In genomic region chr21:43303240-43304178, GRCh38 we compare ENCODE assay signal across 21 cellular contexts.
DNase-seq lines count a peak whose midpoint lies in the region; ATAC-seq and TF ChIP-seq lines count a peak whose summit lies in the region.
"Had no signal": no experiment of that assay in that cellular context is flagged by ENCODE, and none has a peak within 500 bp of the region (broad histone marks: within the 10 kb centered on the region; RNA-seq: fewer than 3 reads in every experiment).

No MANE protein-coding gene starts in this region.

- H3K9me3 ChIP-seq in Caco-2 (no peaks in the 10 kb centered on the region), heart left ventricle (no peaks in the 10 kb centered on the region), sigmoid colon (no peaks in the 10 kb centered on the region), stomach (no peaks in the 10 kb centered on the region)
- H3K9me3 ChIP-seq: gastroesophageal sphincter had no signal

- H3K4me3 ChIP-seq in Caco-2 (ENCODE audit: low read depth, low read length), result no peak overlapping the region
- no peak overlapping the region for H3K4me3 ChIP-seq in heart left ventricle
- no peak overlapping the region for H3K4me3 ChIP-seq in sigmoid colon
- H3K4me3 ChIP-seq in stomach, result no peak overlapping the region
- H3K4me3 ChIP-seq: dorsolateral prefrontal cortex, gastroesophageal sphincter, GM23338 had no signal

- TF ChIP-seq POLR2A in heart left ventricle (IDR thresholded peaks at IDR 0.05), result no peak
- no peak for TF ChIP-seq POLR2A in sigmoid colon (IDR thresholded peaks at IDR 0.05)
- TF ChIP-seq POLR2A in stomach (IDR thresholded peaks at IDR 0.05), result no peak

- H3K4me1 ChIP-seq in Caco-2 (no peaks in the 10 kb centered on the region), heart left ventricle (peaks cover 0 to 32% (median 3%) of the 10 kb centered on the region in 12 donors), sigmoid colon (no peaks in the 10 kb centered on the region), stomach (peaks cover 0 to 20% (median 11%) of the 10 kb centered on the region in 4 donors)
- H3K4me1 ChIP-seq: gastroesophageal sphincter had no signal

- CTCF ChIA-PET in Caco-2 (lab: Charles Lee), result no interaction called here

- H3K36me3 Mint-ChIP-seq in Caco-2 (ENCODE audit: insufficient read depth, unreplicated experiment), result no peaks in the 10 kb centered on the region
- H3K36me3 Mint-ChIP-seq: activated naive CD8-positive, alpha-beta T cell treated with anti-CD3 and anti-CD28 coated beads for 36 hours; natural killer cell treated with Interleukin-12 subunit alpha and Interleukin-12 subunit beta and Interleukin-15 and Interleukin-18, amount 100 ng/mL, for 72 hours had no signal

- H3K27ac ChIP-seq in heart left ventricle (no peak overlapping the region), sigmoid colon (no peak overlapping the region), stomach (peak overlapping the region in 1 of 5 donors; percentile 10)
- H3K27ac ChIP-seq: dorsolateral prefrontal cortex, gastroesophageal sphincter had no signal

- H3K36me3 ChIP-seq in Caco-2 (ENCODE audit: control insufficient read depth, insufficient read depth, low read length), result no peaks in the 10 kb centered on the region
- no peaks in the 10 kb centered on the region for H3K36me3 ChIP-seq in heart left ventricle
- H3K36me3 ChIP-seq in sigmoid colon, result no peaks in the 10 kb centered on the region
- no peaks in the 10 kb centered on the region for H3K36me3 ChIP-seq in stomach
- H3K36me3 ChIP-seq: gastroesophageal sphincter had no signal

- no peaks in the 10 kb centered on the region for H3K9me3 Mint-ChIP-seq in Caco-2 (ENCODE audit: unreplicated experiment)
- H3K9me3 Mint-ChIP-seq: activated CD4-positive, alpha-beta memory T cell treated with anti-CD3 and anti-CD28 coated beads, Interleukin-2, amount 10 ng/mL, durations not matched to agents 7 days and 5 days; activated naive CD8-positive, alpha-beta T cell treated with anti-CD3 and anti-CD28 coated beads for 36 hours; activated T-cell treated with anti-CD3 and anti-CD28 coated beads, Interleukin-2, amount 50 U/mL, for 4 hours; GM23338; natural killer cell treated with Interleukin-12 subunit alpha and Interleukin-12 subunit beta and Interleukin-15 and Interleukin-18, amount 100 ng/mL, for 72 hours had no signal

- TF ChIP-seq EP300 in sigmoid colon (IDR thresholded peaks at IDR 0.05) (no peak), stomach (IDR thresholded peaks at IDR 0.05) (no peak)

- TF ChIP-seq CTCF in Caco-2 (IDR thresholded peaks at IDR 0.05; ENCODE audit: insufficient read depth in 1 of 2, low read depth in 1 of 2, low read length in 1 of 2, severe bottlenecking in 1 of 2, unreplicated experiment in 1 of 2), result no peak
- TF ChIP-seq CTCF in heart left ventricle (IDR thresholded peaks at IDR 0.05), result no peak
- no peak for TF ChIP-seq CTCF in sigmoid colon (IDR thresholded peaks at IDR 0.05)
- TF ChIP-seq CTCF in stomach (IDR thresholded peaks at IDR 0.05), result no peak

- no peaks in the 10 kb centered on the region for H3K27me3 Mint-ChIP-seq in Caco-2 (ENCODE audit: insufficient read depth, unreplicated experiment)
- H3K27me3 Mint-ChIP-seq: activated naive CD8-positive, alpha-beta T cell treated with anti-CD3 and anti-CD28 coated beads for 36 hours; natural killer cell treated with Interleukin-12 subunit alpha and Interleukin-12 subunit beta and Interleukin-15 and Interleukin-18, amount 100 ng/mL, for 72 hours had no signal

- no peak for DNase-seq in Caco-2
- peak; percentile 49 for DNase-seq in NCI-H69 (lab: John Stamatoyannopoulos, UW)
- DNase-seq in heart left ventricle, result peak in 3 of 5 donors; percentile 37 to 60 (median 50)
- peak; percentile 46 for DNase-seq in sigmoid colon
- no peak for DNase-seq in stomach
- no peak for DNase-seq in T1000 (lab: John Stamatoyannopoulos, UW)
- DNase-seq: activated CD4-positive, alpha-beta memory T cell treated with anti-CD3 and anti-CD28 coated beads, Interleukin-2, amount 10 ng/mL, durations not matched to agents 7 days and 5 days; activated naive CD8-positive, alpha-beta T cell treated with anti-CD3 and anti-CD28 coated beads for 36 hours; activated T-cell treated with anti-CD3 and anti-CD28 coated beads, Interleukin-2, amount 50 U/mL, for 4 hours; GDM1; mesendoderm; NCI-H1048; NCI-H2081 treated with DMSO at 0.1 percent for 48 hours; NCI-H524 treated with DMSO at 0.1 percent for 48 hours; SW 1271 had no signal

- H3K4me3 Mint-ChIP-seq in Caco-2 (ENCODE audit: unreplicated experiment), result no peak overlapping the region
- H3K4me3 Mint-ChIP-seq: activated CD4-positive, alpha-beta memory T cell treated with anti-CD3 and anti-CD28 coated beads, Interleukin-2, amount 10 ng/mL, durations not matched to agents 7 days and 5 days; activated naive CD8-positive, alpha-beta T cell treated with anti-CD3 and anti-CD28 coated beads for 36 hours; activated T-cell treated with anti-CD3 and anti-CD28 coated beads, Interleukin-2, amount 50 U/mL, for 4 hours; GM23338; natural killer cell treated with Interleukin-12 subunit alpha and Interleukin-12 subunit beta and Interleukin-15 and Interleukin-18, amount 100 ng/mL, for 72 hours had no signal

- POLR2A ChIA-PET in Caco-2 (lab: Charles Lee), result no interaction called here

- intact Hi-C loops in Caco-2 (cut with micrococcal nuclease; ENCODE audit: unreplicated experiment), result no loop called here
- intact Hi-C loops in heart left ventricle (cut with DNase I), result no loop called here
- intact Hi-C loops in sigmoid colon (cut with DNase I), result no loop called here
- intact Hi-C loops in stomach (cut with DNase I; ENCODE audit: low total_unique reads), result no loop called here

- no peaks in the 10 kb centered on the region for H3K27me3 ChIP-seq in Caco-2 (replicated peaks; ENCODE audit: control insufficient read depth, insufficient read depth, low read length)
- H3K27me3 ChIP-seq in heart left ventricle, result no peaks in the 10 kb centered on the region
- H3K27me3 ChIP-seq in sigmoid colon, result no peaks in the 10 kb centered on the region
- H3K27me3 ChIP-seq in stomach, result peaks cover 0 to 9% (median 0%) of the 10 kb centered on the region in 3 donors
- H3K27me3 ChIP-seq: dorsolateral prefrontal cortex had no signal

- 58 to 77% (median 69%) methylated on average over 24 to 30 of the region's 30 CpGs for WGBS in heart left ventricle, 4 donors
- WGBS in sigmoid colon, 2 donors, result 80 to 83% methylated on average over 30 of the region's 30 CpGs
- WGBS in stomach, 5 donors, result 79 to 85% (median 79%) methylated on average over 29 to 30 of the region's 30 CpGs

- BruUV-seq in Caco-2 (replicated peaks; lab: Mats Ljungman, UMichigan), result no TSS peak

- H3K27ac Mint-ChIP-seq in Caco-2 (ENCODE audit: unreplicated experiment), result peak overlapping the region; percentile 23
- H3K27ac Mint-ChIP-seq: activated CD4-positive, alpha-beta memory T cell treated with anti-CD3 and anti-CD28 coated beads, Interleukin-2, amount 10 ng/mL, durations not matched to agents 7 days and 5 days; activated naive CD8-positive, alpha-beta T cell treated with anti-CD3 and anti-CD28 coated beads for 36 hours; GM23338; natural killer cell treated with Interleukin-12 subunit alpha and Interleukin-12 subunit beta and Interleukin-15 and Interleukin-18, amount 100 ng/mL, for 72 hours had no signal

- H3K4me1 Mint-ChIP-seq in Caco-2 (ENCODE audit: low read depth, unreplicated experiment), result peaks cover 8% of the 10 kb centered on the region
- H3K4me1 Mint-ChIP-seq: activated naive CD8-positive, alpha-beta T cell treated with anti-CD3 and anti-CD28 coated beads for 36 hours had no signal

- ATAC-seq in heart left ventricle (peak in 2 of 4 donors; percentile 13 to 21), HG03095 (IDR thresholded peaks at IDR 0.05; ENCODE audit: unreplicated experiment) (no peak)
- ATAC-seq: activated T-cell treated with anti-CD3 and anti-CD28 coated beads, Interleukin-2, amount 50 U/mL, for 4 hours; gastroesophageal sphincter; GM23338; natural killer cell treated with Interleukin-12 subunit alpha and Interleukin-12 subunit beta and Interleukin-15 and Interleukin-18, amount 100 ng/mL, for 72 hours; Panc1 had no signal

Comparison
In these comparisons a context has a peak if more than half of its experiments do, and no peak if none do; other contexts are left out.
1. DNase-seq: peak in NCI-H69 (single experiment), heart left ventricle (3 of 5) and sigmoid colon (single experiment); none in Caco-2 (0 of 2), stomach (single experiment) and T1000 (single experiment).